ENCODE assay signal across 9 cellular contexts in the genomic region with DNA sequence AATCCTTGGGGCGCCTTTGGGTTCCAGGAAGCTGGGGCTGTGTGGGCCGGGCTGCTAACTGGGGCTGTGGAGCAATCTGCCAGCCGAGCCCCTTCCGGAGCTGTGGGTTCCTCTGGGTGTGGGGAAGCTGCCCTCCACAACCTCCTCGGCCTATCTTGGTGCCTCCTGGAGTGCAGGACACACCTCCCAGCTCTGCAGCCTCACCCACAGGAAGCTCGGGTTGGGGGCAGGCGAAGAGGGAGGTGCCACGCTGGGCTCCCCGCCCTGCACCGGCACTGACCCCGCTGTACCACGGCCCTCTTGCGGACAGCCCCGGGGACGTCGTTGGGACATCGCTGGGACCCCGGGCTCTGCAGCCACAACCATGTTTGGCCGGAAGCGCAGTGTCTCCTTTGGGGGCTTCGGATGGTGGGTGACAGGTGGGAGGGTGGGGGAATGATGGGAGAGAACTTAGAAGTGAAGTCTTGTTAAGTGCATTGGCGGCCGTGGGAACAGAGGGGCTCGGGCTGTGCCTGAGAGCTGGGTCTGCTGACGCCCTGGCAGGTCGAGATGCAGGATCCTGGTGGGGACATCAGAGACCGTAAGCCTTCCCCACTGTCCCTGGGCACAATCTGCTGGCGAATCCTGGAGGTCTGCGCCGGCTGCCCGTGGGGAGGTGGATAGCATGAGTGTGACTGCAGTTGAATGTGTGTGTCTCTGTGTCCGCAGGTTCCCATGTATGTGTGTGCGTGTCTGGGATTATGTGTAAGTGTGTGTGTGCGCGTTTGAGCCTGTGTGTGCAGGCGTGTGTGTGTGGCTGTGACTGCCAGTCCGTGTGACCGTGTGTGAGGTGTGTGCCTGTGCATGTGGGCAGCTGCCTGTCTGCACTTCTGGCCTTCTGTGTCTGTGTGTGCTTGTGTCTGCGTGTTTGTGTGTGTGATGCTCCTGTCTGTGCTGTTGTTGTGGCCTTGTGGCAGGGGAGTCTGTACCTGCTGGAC. TPM values are rescaled to one million over a fixed set of nuclear protein-coding genes. Genes with fewer than 3 reads are reported as not detected.
DNase-seq lines count a peak whose midpoint lies in the region; ATAC-seq, FAIRE-seq and TF ChIP-seq lines count a peak whose summit lies in the region.
"Had no signal": no experiment of that assay in that cellular context is flagged by ENCODE, and none has a peak within 500 bp of the region (broad histone marks: within the 10 kb centered on the region; RNA-seq: fewer than 3 reads in every experiment).

A gene (plus strand): TSS at position 275 of the 977 bp plus-strand sequence. CDS start 90 bp downstream, at position 365.

- H3K4me2 ChIP-seq in SK-N-SH = no peak within 1 kb of the TSS

- H3K27ac Mint-ChIP-seq in activated T-helper 2 cell treated with anti-CD3 and anti-CD28 coated beads, Interferon-gamma antibody, Interleukin-2, Interleukin-4, amounts not matched to agents 10 μg/mL and 5 μg/mL and 100 μg/mL, durations not matched to agents 14 hours and 24 hours and 36 hours = no peak within 1 kb of the TSS

- TF ChIP-seq CTCF in SK-N-SH (IDR thresholded peaks at IDR 0.05) = no peak
- TF ChIP-seq CTCF in kidney (IDR thresholded peaks at IDR 0.05; ENCODE audit: borderline replicate concordance, extremely low read depth, insufficient read depth) = no peak

- H4K20me1 ChIP-seq in SK-N-SH (ENCODE audit: insufficient read depth) = no peaks in the 10 kb centered on the region

- H3K4me1 ChIP-seq in SK-N-SH (ENCODE audit: control insufficient read depth in 1 of 2, insufficient read depth in 2 of 2, low read depth in 1 of 2, low read length in 1 of 2) (peaks cover 0 to 18% of the 10 kb centered on the region in 2 experiments; a peak in 1 of 4 replicates), kidney (ENCODE audit: control insufficient read depth in 1 of 2, insufficient read depth in 1 of 2, low read depth in 1 of 2, low read length in 2 of 2) (no peaks in the 10 kb centered on the region)

- peaks cover 4% of the 10 kb centered on the region for H3K36me3 Mint-ChIP-seq in activated T-helper 2 cell treated with anti-CD3 and anti-CD28 coated beads, Interferon-gamma antibody, Interleukin-2, Interleukin-4, amounts not matched to agents 10 μg/mL and 5 μg/mL and 100 μg/mL, durations not matched to agents 14 hours and 24 hours and 36 hours (ENCODE audit: low read depth)

- no peaks in the 10 kb centered on the region for H3K9me3 Mint-ChIP-seq in activated T-helper 2 cell treated with anti-CD3 and anti-CD28 coated beads, Interferon-gamma antibody, Interleukin-2, Interleukin-4, amounts not matched to agents 10 μg/mL and 5 μg/mL and 100 μg/mL, durations not matched to agents 14 hours and 24 hours and 36 hours

- CTCF ChIA-PET in SK-N-SH (lab: Yijun Ruan, JAX) = interaction anchor here (0.6 to 3.1 kb wide), 3 partner anchors 11 to 81 kb away, joined by 3 to 22 read pairs (median 8); no protein-coding TSS in a partner anchor

- DNase-seq in SK-N-SH (no peak), kidney (peak; percentile 88), ecto neural progenitor cell (ENCODE audit: low spot score) (no peak), cerebellar nuclear complex (lab: John Stamatoyannopoulos, UW) (no peak), SHP77 (lab: John Stamatoyannopoulos, UW) (no peak)
- peak; percentile 79 for DNase-seq in activated T-helper 2 cell treated with anti-CD3 and anti-CD28 coated beads, Interferon-gamma antibody, Interleukin-2, Interleukin-4, amounts not matched to agents 10 μg/mL and 5 μg/mL and 100 μg/mL, durations not matched to agents 14 hours and 24 hours and 36 hours (ENCODE audit: low spot score)
- DNase-seq in stimulated activated CD8-positive, alpha-beta memory T cell treated with anti-CD3 and anti-CD28 coated beads, Interleukin-12 subunit alpha, Interleukin-12 subunit beta, amount 100 ng/mL, for 24 hours (ENCODE audit: extremely low read depth) = peak; percentile 24

- intact Hi-C loops in activated T-helper 2 cell treated with anti-CD3 and anti-CD28 coated beads, Interferon-gamma antibody, Interleukin-2, Interleukin-4, amounts not matched to agents 10 μg/mL and 5 μg/mL and 100 μg/mL, durations not matched to agents 14 hours and 24 hours and 36 hours (cut with micrococcal nuclease) = loop anchor here (10.0 kb wide), 1 partner anchor 848 kb away; no protein-coding TSS in a partner anchor
- intact Hi-C loops in kidney (cut with DNase I) = no loop called here

- H3F3A ChIP-seq in SK-N-SH (replicated peaks; ENCODE audit: insufficient read depth) = no peaks in the 10 kb centered on the region

- H3K27ac ChIP-seq in SK-N-SH (ENCODE audit: low read depth in 2 of 2, low read length in 1 of 2) = no peak within 1 kb of the TSS; a peak in 1 of 4 replicates
- no peak within 1 kb of the TSS for H3K27ac ChIP-seq in kidney (ENCODE audit: low read depth in 2 of 2, low read length in 2 of 2)

- no peak for TF ChIP-seq RAD21 in SK-N-SH (IDR thresholded peaks at IDR 0.05; ENCODE audit: low read length)

- no peaks in the 10 kb centered on the region for H3K27me3 ChIP-seq in SK-N-SH (ENCODE audit: insufficient read depth)

- H3K79me2 ChIP-seq in SK-N-SH (ENCODE audit: insufficient read depth) = no peaks in the 10 kb centered on the region

- H3K4me3 ChIP-seq in SK-N-SH (ENCODE audit: low read depth in 2 of 2, low read length in 1 of 2) (no peak within 1 kb of the TSS), kidney (ENCODE audit: low read length in 2 of 2) (no peak within 1 kb of the TSS)

- H3K9ac ChIP-seq in SK-N-SH (no peak within 1 kb of the TSS), kidney (ENCODE audit: low read length in 2 of 2) (no peak within 1 kb of the TSS)

- H3K4me1 Mint-ChIP-seq in activated T-helper 2 cell treated with anti-CD3 and anti-CD28 coated beads, Interferon-gamma antibody, Interleukin-2, Interleukin-4, amounts not matched to agents 10 μg/mL and 5 μg/mL and 100 μg/mL, durations not matched to agents 14 hours and 24 hours and 36 hours (ENCODE audit: low read depth) = peaks cover 65% of the 10 kb centered on the region

- POLR2A ChIA-PET in SK-N-SH (lab: Yijun Ruan, JAX) = interaction anchor here (0.8 kb wide), 1 partner anchor 9 kb away, joined by 6 read pairs; no protein-coding TSS in a partner anchor

- H3K27me3 Mint-ChIP-seq in activated T-helper 2 cell treated with anti-CD3 and anti-CD28 coated beads, Interferon-gamma antibody, Interleukin-2, Interleukin-4, amounts not matched to agents 10 μg/mL and 5 μg/mL and 100 μg/mL, durations not matched to agents 14 hours and 24 hours and 36 hours (ENCODE audit: low read depth) = peaks cover 6% of the 10 kb centered on the region

- no peak for FAIRE-seq in kidney (lab: Jason Lieb, UNC)
- FAIRE-seq: A204.1 had no signal

- 80% methylated on average over 18 of the region's 39 CpGs for WGBS in SK-N-SH (ENCODE audit: low lambda C conversion rate)

- H3K9me2 ChIP-seq in SK-N-SH = no peaks in the 10 kb centered on the region

- H3K9me3 ChIP-seq in SK-N-SH (no peaks in the 10 kb centered on the region), kidney (ENCODE audit: control insufficient read depth in 1 of 2, low read length in 2 of 2) (no peaks in the 10 kb centered on the region)

- H3K36me3 ChIP-seq in SK-N-SH (replicated peaks in 1 of 2; ENCODE audit: control insufficient read depth in 1 of 2, insufficient read depth in 2 of 2, low read length in 1 of 2) (no peaks in the 10 kb centered on the region), kidney (ENCODE audit: control insufficient read depth in 1 of 2, insufficient read depth in 2 of 2, low read length in 2 of 2) (no peaks in the 10 kb centered on the region)

- peak within 1 kb of the TSS; percentile 81 for H3K4me3 Mint-ChIP-seq in activated T-helper 2 cell treated with anti-CD3 and anti-CD28 coated beads, Interferon-gamma antibody, Interleukin-2, Interleukin-4, amounts not matched to agents 10 μg/mL and 5 μg/mL and 100 μg/mL, durations not matched to agents 14 hours and 24 hours and 36 hours (ENCODE audit: low read depth)

- no peak within 1 kb of the TSS for H2AFZ ChIP-seq in SK-N-SH (ENCODE audit: low read depth)

- TF ChIP-seq EP300 in SK-N-SH (IDR thresholded peaks at IDR 0.05; ENCODE audit: borderline replicate concordance in 1 of 2, low read depth in 1 of 2, low read length in 1 of 2) = no peak

- ATAC-seq in SK-N-SH treated with all-trans-retinoic acid at 6 μM for 48 hours = no peak; the same call in 2 of the 3 replicates

TF ChIP-seq in SK-N-SH, 30 proteins besides CTCF, POLR2A, EP300 and RAD21 (continues in another document):
- TF ChIP-seq RCOR1 (IDR thresholded peaks at IDR 0.05; ENCODE audit: low read length) (no peak), FOXJ3 (CRISPR knock-in tag; IDR thresholded peaks at IDR 0.05) (no peak), GATA2 (CRISPR knock-in tag; IDR thresholded peaks at IDR 0.05) (no peak), TCF12 (IDR thresholded peaks at IDR 0.05) (no peak), JUND (IDR thresholded peaks at IDR 0.05) (no peak), NRF1 (IDR thresholded peaks at IDR 0.05; ENCODE audit: low read depth, low read length) (no peak), EZH2phosphoT487 (IDR thresholded peaks at IDR 0.05; ENCODE audit: borderline replicate concordance, low read depth) (no peak), ELF1 (IDR thresholded peaks at IDR 0.05) (no peak)

TF ChIP-seq in SK-N-SH treated with all-trans-retinoic acid at 6 μM for 48 hours, 23 proteins besides CTCF, POLR2A, EP300 and RAD21 (continues in another document):
- TF ChIP-seq TCF4 (CRISPR knock-in tag; IDR thresholded peaks at IDR 0.05; ENCODE audit: borderline replicate concordance) = no peak
- TF ChIP-seq GLIS3 (CRISPR knock-in tag; IDR thresholded peaks at IDR 0.05) = no peak
- TF ChIP-seq, protein P1, sequence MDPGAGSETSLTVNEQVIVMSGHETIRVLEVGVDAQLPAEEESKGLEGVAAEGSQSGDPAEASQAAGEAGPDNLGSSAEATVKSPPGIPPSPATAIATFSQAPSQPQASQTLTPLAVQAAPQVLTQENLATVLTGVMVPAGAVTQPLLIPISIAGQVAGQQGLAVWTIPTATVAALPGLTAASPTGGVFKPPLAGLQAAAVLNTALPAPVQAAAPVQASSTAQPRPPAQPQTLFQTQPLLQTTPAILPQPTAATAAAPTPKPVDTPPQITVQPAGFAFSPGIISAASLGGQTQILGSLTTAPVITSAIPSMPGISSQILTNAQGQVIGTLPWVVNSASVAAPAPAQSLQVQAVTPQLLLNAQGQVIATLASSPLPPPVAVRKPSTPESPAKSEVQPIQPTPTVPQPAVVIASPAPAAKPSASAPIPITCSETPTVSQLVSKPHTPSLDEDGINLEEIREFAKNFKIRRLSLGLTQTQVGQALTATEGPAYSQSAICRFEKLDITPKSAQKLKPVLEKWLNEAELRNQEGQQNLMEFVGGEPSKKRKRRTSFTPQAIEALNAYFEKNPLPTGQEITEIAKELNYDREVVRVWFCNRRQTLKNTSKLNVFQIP (CRISPR knock-in tag; IDR thresholded peaks at IDR 0.05; ENCODE audit: borderline replicate concordance, low read depth) = no peak
- no peak for TF ChIP-seq ZFP30 (CRISPR knock-in tag; IDR thresholded peaks at IDR 0.05)

RNA-seq across cellular contexts. Expression of the gene that starts here (rescaled TPM):
- polyA plus RNA-seq in SK-N-SH (2012; rRNA removed) (21.0 and 22.0 TPM in 2 replicates), kidney (ENCODE audit: insufficient read depth, low read depth, low replicate concordance) (6.8 TPM)
- polyA plus RNA-seq in SK-N-SH (2012; cell fraction: cytosol; rRNA removed) = 12.1 and 15.6 TPM in 2 replicates
- polyA plus RNA-seq in SK-N-SH (2012; cell fraction: nucleus; rRNA removed) = 85.5 and 88.3 TPM in 2 replicates
- total RNA-seq in activated T-helper 2 cell treated with anti-CD3 and anti-CD28 coated beads, Interferon-gamma antibody, Interleukin-2, Interleukin-4, amounts not matched to agents 10 μg/mL and 5 μg/mL and 100 μg/mL, durations not matched to agents 14 hours and 24 hours and 36 hours = 0.46 and 1.1 TPM in 2 replicates
- 46.2 TPM for total RNA-seq in kidney

Comparison
In these comparisons a context has a peak if more than half of its experiments do, and no peak if none do; other contexts are left out.
1. RNA of the gene that starts here (total RNA-seq): 46.2 TPM in kidney (single experiment); 0.46 to 1.1 TPM in activated T-helper 2 cell treated with anti-CD3 and anti-CD28 coated beads, Interferon-gamma antibody, Interleukin-2, Interleukin-4, amounts not matched to agents 10 μg/mL and 5 μg/mL and 100 μg/mL, durations not matched to agents 14 hours and 24 hours and 36 hours; every median in the first group is over 10 times any median in the second.
2. DNase-seq: peak in activated T-helper 2 cell treated with anti-CD3 and anti-CD28 coated beads, Interferon-gamma antibody, Interleukin-2, Interleukin-4, amounts not matched to agents 10 μg/mL and 5 μg/mL and 100 μg/mL, durations not matched to agents 14 hours and 24 hours and 36 hours (single experiment), kidney (single experiment) and stimulated activated CD8-positive, alpha-beta memory T cell treated with anti-CD3 and anti-CD28 coated beads, Interleukin-12 subunit alpha, Interleukin-12 subunit beta, amount 100 ng/mL, for 24 hours (single experiment); none in SK-N-SH (single experiment), ecto neural progenitor cell (single experiment), cerebellar nuclear complex (0 of 2) and SHP77 (0 of 2).